Comparison of ENCODE assay signal across 11 cellular contexts in the genomic region with DNA sequence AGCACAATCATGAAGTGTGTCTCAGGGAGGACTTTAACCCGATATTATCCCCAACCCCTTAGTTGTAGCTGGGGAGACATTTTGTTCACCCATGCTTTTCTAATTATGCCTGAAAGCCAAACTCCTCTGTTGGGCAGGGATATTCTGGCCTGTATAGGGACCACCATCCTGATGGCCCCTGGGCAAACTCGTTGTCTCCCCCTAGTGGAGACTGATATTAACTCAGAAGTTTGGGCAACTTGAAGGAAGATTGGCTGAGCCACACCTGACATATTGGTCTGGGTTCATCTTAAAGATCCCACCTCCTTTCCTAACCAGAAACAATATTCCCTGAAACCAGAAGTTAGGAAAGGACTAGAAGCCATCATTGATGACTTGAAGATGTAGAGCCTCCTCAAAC. TPM values are rescaled to one million over a fixed set of nuclear protein-coding genes. Genes with fewer than 3 reads are reported as not detected.
A peak's percentile ranks its signal among the peaks of the same experiment; 100 is the strongest.
DNase-seq lines count a peak whose midpoint lies in the region; ATAC-seq and TF ChIP-seq lines count a peak whose summit lies in the region.
"Had no signal": no experiment of that assay in that cellular context is flagged by ENCODE, and none has a peak within 500 bp of the region (broad histone marks: within the 10 kb centered on the region; RNA-seq: fewer than 3 reads in every experiment).

No MANE protein-coding gene starts in this region.

- no peaks in the 10 kb centered on the region for H3K36me3 Mint-ChIP-seq in HFFc6 (ENCODE audit: low read depth)

- H3K9me3 Mint-ChIP-seq in HFFc6 = no peaks in the 10 kb centered on the region
- H3K9me3 Mint-ChIP-seq: effector memory CD8-positive, alpha-beta T cell had no signal

- intact Hi-C loops in left cardiac atrium (cut with DNase I) = no loop called here

- peak; percentile 10 for DNase-seq in NCI-H2029 (lab: John Stamatoyannopoulos, UW)
- DNase-seq in NCI-H2029 treated with DMSO at 0.1 percent for 48 hours (lab: John Stamatoyannopoulos, UW) = no peak
- peak; percentile 5 for DNase-seq in HFFc6
- DNase-seq in lung microvascular endothelial cell (ENCODE audit: low read depth in 2 of 2) = peak; percentile 22 to 28
- DNase-seq in NCI-H226 = no peak
- DNase-seq in left cardiac atrium = no peak
- DNase-seq: effector memory CD8-positive, alpha-beta T cell had no signal

- H3K27ac Mint-ChIP-seq in HFFc6 = no peak overlapping the region
- H3K27ac Mint-ChIP-seq: effector memory CD8-positive, alpha-beta T cell had no signal

- H3K27me3 Mint-ChIP-seq in HFFc6 (ENCODE audit: insufficient read depth) = no peaks in the 10 kb centered on the region; the same call in none of the 2 replicates
- H3K27me3 Mint-ChIP-seq: effector memory CD8-positive, alpha-beta T cell had no signal

- TF ChIP-seq CTCF in HFFc6 (IDR thresholded peaks at IDR 0.05) (peak; percentile 77), WI38 (IDR thresholded peaks at IDR 0.05; ENCODE audit: low read depth, low read length) (peak; percentile 36)

- H3K4me1 Mint-ChIP-seq in HFFc6 (ENCODE audit: low read depth) = no peaks in the 10 kb centered on the region

- H3K4me3 Mint-ChIP-seq in HFFc6 = no peak overlapping the region
- H3K4me3 Mint-ChIP-seq: effector memory CD8-positive, alpha-beta T cell had no signal

- H3K4me3 ChIP-seq in WI38 (ENCODE audit: low read depth, low read length) = no peak overlapping the region
- H3K4me3 ChIP-seq: BLaER1 treated with 17β-estradiol and CSF1 and Interleukin-3, amounts not matched to agents 10 nM and 100 nM had no signal

- ATAC-seq in left cardiac atrium (no peak), GM21786 (IDR thresholded peaks at IDR 0.05; ENCODE audit: unreplicated experiment) (no peak)
- ATAC-seq: effector memory CD8-positive, alpha-beta T cell had no signal

RNA-seq across cellular contexts. Expression of a gene that starts 42.3 kb away (rescaled TPM):
- under 1 TPM in 4 of 6 experiments, not detected in 2; 0.05 to 0.19 (median 0.09) TPM for total RNA-seq in HFFc6 (2021; fragmentation: NEBNext Ultra II Directional; extraction: Animal tissue kit (Norgen Biotek cat#: 25700))
- 150 and 273 TPM in 2 replicates for total RNA-seq in lung microvascular endothelial cell
- 10 to 100 TPM; 12.5 to 13.2 TPM for total RNA-seq in left cardiac atrium
- total RNA-seq: T-helper 2 cell treated with Interferon-gamma antibody and Interleukin-4, amounts not matched to agents 100 ng/mL and 5 ng/mL, for 36 hours had no signal

Comparison
In these comparisons a context has a peak if more than half of its experiments do, and no peak if none do; other contexts are left out.
1. DNase-seq: peak in NCI-H2029 (single experiment), HFFc6 (single experiment) and lung microvascular endothelial cell (2 of 2); none in NCI-H2029 treated with DMSO at 0.1 percent for 48 hours (single experiment), NCI-H226 (single experiment) and left cardiac atrium (single experiment).
2. RNA of a gene that starts 42.3 kb away (total RNA-seq): 150 to 273 TPM in lung microvascular endothelial cell; 12.5 to 13.2 TPM in left cardiac atrium and 0.05 to 0.19 TPM in HFFc6; every median in the first group is over 10 times any median in the second.